Comparison of ENCODE assay signal across 8 cellular contexts in the genomic region with DNA sequence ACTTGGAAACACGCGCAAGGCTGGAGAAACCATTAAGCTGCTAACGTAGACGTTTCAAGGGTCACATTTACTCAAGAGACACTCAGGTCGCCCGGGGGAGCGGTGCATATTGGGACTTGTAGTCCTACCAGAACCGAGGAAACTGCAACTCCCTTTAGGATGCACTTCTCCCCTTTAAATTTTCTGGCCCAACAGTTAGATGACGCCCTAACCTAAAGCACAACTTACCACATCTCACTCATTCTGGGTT. TPM values are rescaled to one million over a fixed set of nuclear protein-coding genes. Genes with fewer than 3 reads are reported as not detected.
DNase-seq lines count a peak whose midpoint lies in the region; ATAC-seq and TF ChIP-seq lines count a peak whose summit lies in the region.

No MANE protein-coding gene starts in this region.

- CTCF ChIA-PET in HEK293 (lab: Yijun Ruan, JAX), result interaction anchor here (0.6 to 0.7 kb wide), 3 partner anchors 10 to 211 kb away, joined by 3 read pairs; partner anchors contain the start of gene DTWD2

- H3K4me3 ChIP-seq in HEK293 (ENCODE audit: low read depth, low read length) (peak overlapping the region; percentile 88), MM.1S (ENCODE audit: low read length) (peak overlapping the region; percentile 78), astrocyte of the cerebellum (ENCODE audit: low read depth, low read length) (peak overlapping the region; percentile 94), kidney epithelial cell (ENCODE audit: low read depth, low read length) (peak overlapping the region; percentile 44)

- no peaks in the 10 kb centered on the region for H4K20me1 ChIP-seq in MM.1S (ENCODE audit: insufficient read depth, low read length)

- no peaks in the 10 kb centered on the region for H3K36me3 ChIP-seq in HEK293 (ENCODE audit: control insufficient read depth in 2 of 2, insufficient read depth in 1 of 2, low read length in 2 of 2)
- no peaks in the 10 kb centered on the region for H3K36me3 ChIP-seq in MM.1S (replicated peaks; ENCODE audit: insufficient read depth, low read length)
- H3K36me3 ChIP-seq in kidney epithelial cell (ENCODE audit: control insufficient read depth, insufficient read depth, low read length), result no peaks in the 10 kb centered on the region

- H3K9me3 ChIP-seq in HEK293 (ENCODE audit: control insufficient read depth, insufficient read depth, low read depth, low read length), result no peaks in the 10 kb centered on the region
- no peaks in the 10 kb centered on the region for H3K9me3 ChIP-seq in MM.1S (replicated peaks; ENCODE audit: insufficient read depth, low read length)

- peak overlapping the region; percentile 69 for H3K9ac ChIP-seq in MM.1S (ENCODE audit: low read length)

- in situ Hi-C loops in astrocyte of the cerebellum (cut with HindIII; ENCODE audit: low sequenced_read_pairs), result no loop called here

- POLR2A ChIA-PET in HEK293 (lab: Yijun Ruan, JAX), result interaction anchor here (0.6 to 2.0 kb wide), 11 partner anchors 10 to 330 kb away, joined by 3 to 10 read pairs (median 5); partner anchors contain the start of genes DTWD2 and TNFAIP8

- peak; percentile 95 for DNase-seq in SKM-1 treated with dmso at 0.1 percent for 144 hours (lab: John Stamatoyannopoulos, UW; ENCODE audit: unreplicated experiment)
- DNase-seq in SKM-1 (lab: John Stamatoyannopoulos, UW; ENCODE audit: unreplicated experiment), result no peak
- DNase-seq in MM.1S, result no peak
- DNase-seq in astrocyte of the cerebellum (ENCODE audit: low read depth), result no peak
- no peak for DNase-seq in kidney epithelial cell (ENCODE audit: low read depth)
- no peak for DNase-seq in stimulated activated naive CD8-positive, alpha-beta T cell treated with anti-CD3 and anti-CD28 coated beads, Interleukin-15, Interleukin-2, amounts not matched to agents 100 U/mL and 50 U/mL, for 24 hours
- no peak for DNase-seq in GF-D8 (lab: John Stamatoyannopoulos, UW)

- peaks cover 41% of the 10 kb centered on the region for H3K79me2 ChIP-seq in MM.1S (ENCODE audit: low read length)

- peak; percentile 70 for ATAC-seq in stimulated activated naive CD8-positive, alpha-beta T cell treated with anti-CD3 and anti-CD28 coated beads, Interleukin-15, Interleukin-2, amounts not matched to agents 100 U/mL and 50 U/mL, for 24 hours

- peak overlapping the region; percentile 80 for H3K27ac ChIP-seq in HEK293 (ENCODE audit: extremely low read depth, low read depth, low read length)
- H3K27ac ChIP-seq in MM.1S (ENCODE audit: low read length), result peak overlapping the region; percentile 79

- no peak; the same call in 1 of the 2 replicates for TF ChIP-seq CTCF in HEK293 (tag by site-specific recombination; IDR thresholded peaks at IDR 0.05)
- no peak for TF ChIP-seq CTCF in MM.1S (IDR thresholded peaks at IDR 0.05; ENCODE audit: low read length)
- no peak for TF ChIP-seq CTCF in astrocyte of the cerebellum (IDR thresholded peaks at IDR 0.05; ENCODE audit: low read depth, low read length, missing control alignments)
- TF ChIP-seq CTCF in kidney epithelial cell (IDR thresholded peaks at IDR 0.05; ENCODE audit: insufficient read depth, low read length, poor library complexity, severe bottlenecking), result no peak

- peak overlapping the region; percentile 83 for H2AFZ ChIP-seq in MM.1S (ENCODE audit: low read length)

- peaks cover 16% of the 10 kb centered on the region for H3F3A ChIP-seq in MM.1S (ENCODE audit: insufficient read depth, low read length)

- H3K4me2 ChIP-seq in MM.1S (ENCODE audit: low read depth, low read length), result peak overlapping the region; percentile 70

- H3K4me1 ChIP-seq in HEK293 (ENCODE audit: control insufficient read depth, insufficient read depth, low read length) (peaks cover 4% of the 10 kb centered on the region; the same call in 1 of the 2 replicates), MM.1S (ENCODE audit: low read length) (peaks cover 10% of the 10 kb centered on the region; the same call in 1 of the 2 replicates)

- H3K27me3 ChIP-seq in MM.1S (replicated peaks; ENCODE audit: insufficient read depth, low read length) (no peaks in the 10 kb centered on the region), kidney epithelial cell (ENCODE audit: control insufficient read depth, insufficient read depth, low read length) (no peaks in the 10 kb centered on the region)

- no peaks in the 10 kb centered on the region for H3K9me2 ChIP-seq in MM.1S (replicated peaks; ENCODE audit: insufficient read depth, low read length)

TF ChIP-seq in HEK293, 187 proteins besides CTCF, POLR2A, EP300 and RAD21 (continues in another document):
- TF ChIP-seq PRDM4 (tag by site-specific recombination; IDR thresholded peaks at IDR 0.05), result peak; percentile 99
- peak; percentile 10 for TF ChIP-seq ZNF660 (tag by site-specific recombination; IDR thresholded peaks at IDR 0.05)
- TF ChIP-seq ZNF530 (tag by site-specific recombination; IDR thresholded peaks at IDR 0.05; ENCODE audit: low read depth), result no peak
- TF ChIP-seq ZNF768 (tag by site-specific recombination; IDR thresholded peaks at IDR 0.05), result no peak
- TF ChIP-seq ZNF837 (tag by site-specific recombination; IDR thresholded peaks at IDR 0.05), result no peak
- 0 out of 2 replicates have a peak, but pooled peaks have one; percentile 8 for TF ChIP-seq ZBTB11 (tag by site-specific recombination; conservative IDR thresholded peaks at IDR 0.05; ENCODE audit: low read depth)
- TF ChIP-seq ZNF114 (tag by site-specific recombination; IDR thresholded peaks at IDR 0.05), result no peak
- TF ChIP-seq ZFP69B (tag by site-specific recombination; IDR thresholded peaks at IDR 0.05), result peak; percentile 63; the same call in 1 of the 2 replicates
- TF ChIP-seq ZNF184 (tag by site-specific recombination; IDR thresholded peaks at IDR 0.05), result no peak
- TF ChIP-seq ZNF76 (tag by site-specific recombination; IDR thresholded peaks at IDR 0.05; ENCODE audit: borderline replicate concordance, low read depth), result peak; percentile 84; the same call in 1 of the 2 replicates
- TF ChIP-seq FEZF1 (tag by site-specific recombination; IDR thresholded peaks at IDR 0.05), result no peak
- no peak for TF ChIP-seq ZNF433 (tag by site-specific recombination; IDR thresholded peaks at IDR 0.05; ENCODE audit: low read depth)
- TF ChIP-seq ZNF350 (tag by site-specific recombination; IDR thresholded peaks at IDR 0.05), result no peak
- TF ChIP-seq ZBTB20 (tag by site-specific recombination; IDR thresholded peaks at IDR 0.05), result 0 out of 2 replicates have a peak, but pooled peaks have one; percentile 10
- TF ChIP-seq PATZ1 (tag by site-specific recombination; IDR thresholded peaks at IDR 0.05), result no peak

RNA-seq across cellular contexts. Expression of gene DMXL1, which starts 0.4 kb away (rescaled TPM):
- 18.1 and 20.8 TPM in 2 replicates for total RNA-seq in kidney epithelial cell

Comparison
In these comparisons a context has a peak if more than half of its experiments do, and no peak if none do; other contexts are left out.
1. H3K4me3 ChIP-seq: peak in every context shown above with its lines; median percentile 94 in astrocyte of the cerebellum; 88 in HEK293; 78 in MM.1S; 44 in kidney epithelial cell.